1 cellular context compared by ENCODE assay signal in genomic region chr12:54001283-54002187, GRCh38.
TF ChIP-seq lines count a peak whose summit lies in the region.

No MANE protein-coding gene starts in this region.

TF ChIP-seq in K562, 482 proteins besides CTCF, POLR2A, EP300 and RAD21:
- no peak for TF ChIP-seq MAFF (IDR thresholded peaks at IDR 0.05; ENCODE audit: low read length)
- no peak for TF ChIP-seq ZNF76 (CRISPR knock-in tag; IDR thresholded peaks at IDR 0.05; ENCODE audit: borderline replicate concordance)
- no peak for TF ChIP-seq RBBP5 (IDR thresholded peaks at IDR 0.05; ENCODE audit: borderline replicate concordance, insufficient read depth, low read length, poor library complexity, severe bottlenecking)
- no peak for TF ChIP-seq GTF2B (IDR thresholded peaks at IDR 0.05; ENCODE audit: extremely low read depth, insufficient read length)
- TF ChIP-seq MTA1 (IDR thresholded peaks at IDR 0.05; ENCODE audit: borderline replicate concordance): no peak
- TF ChIP-seq THAP7 (CRISPR knock-in tag; IDR thresholded peaks at IDR 0.05): no peak
- no peak for TF ChIP-seq IRF9 (tag; IDR thresholded peaks at IDR 0.05)
- no peak for TF ChIP-seq XRCC5 (IDR thresholded peaks at IDR 0.05; ENCODE audit: low read depth, low read length)
- no peak for TF ChIP-seq ZKSCAN3 (CRISPR knock-in tag; IDR thresholded peaks at IDR 0.05)
- no peak for TF ChIP-seq U2AF1 (optimal IDR thresholded peaks at IDR 0.05; ENCODE audit: low read depth, low read length)
- no peak for TF ChIP-seq ZNF165 (CRISPR knock-in tag; IDR thresholded peaks at IDR 0.05; ENCODE audit: borderline replicate concordance)
